Comparison of ENCODE assay signal across 30 cellular contexts in genomic region chr7:124411796-124412195, GRCh38.
DNase-seq lines count a peak whose midpoint lies in the region; ATAC-seq and TF ChIP-seq lines count a peak whose summit lies in the region.
"Had no signal": no experiment of that assay in that cellular context is flagged by ENCODE, and none has a peak within 500 bp of the region (broad histone marks: within the 10 kb centered on the region; RNA-seq: fewer than 3 reads in every experiment).

No MANE protein-coding gene starts in this region.

- no peaks in the 10 kb centered on the region for H3K27me3 ChIP-seq in cardiac muscle cell
- no peaks in the 10 kb centered on the region for H3K27me3 ChIP-seq in right cardiac atrium (ENCODE audit: control insufficient read depth, insufficient read depth)
- H3K27me3 ChIP-seq in thyroid gland: no peaks in the 10 kb centered on the region
- H3K27me3 ChIP-seq in colonic mucosa: no peaks in the 10 kb centered on the region
- H3K27me3 ChIP-seq: left lung had no signal

- H3K4me3 ChIP-seq in cardiac muscle cell (no peak overlapping the region), right cardiac atrium (ENCODE audit: low read length) (no peak overlapping the region), thyroid gland (replicated peaks in 1 of 3) (no peak overlapping the region), colonic mucosa (no peak overlapping the region)
- H3K4me3 ChIP-seq: left lung, PC-9, prostate gland had no signal

- POLR2A ChIA-PET in naive thymus-derived CD8-positive, alpha-beta T cell (lab: Charles Lee): no interaction called here

- H3K9me3 ChIP-seq in cardiac muscle cell (ENCODE audit: low read depth): no peaks in the 10 kb centered on the region
- H3K9me3 ChIP-seq in right cardiac atrium (ENCODE audit: control insufficient read depth, low read length): no peaks in the 10 kb centered on the region
- H3K9me3 ChIP-seq in thyroid gland: no peaks in the 10 kb centered on the region
- no peaks in the 10 kb centered on the region for H3K9me3 ChIP-seq in colonic mucosa
- H3K9me3 ChIP-seq: left lung, prostate gland had no signal

- H3K4me1 Mint-ChIP-seq in naive thymus-derived CD8-positive, alpha-beta T cell: no peaks in the 10 kb centered on the region
- H3K4me1 Mint-ChIP-seq: activated naive CD8-positive, alpha-beta T cell treated with anti-CD3 and anti-CD28 coated beads, Interleukin-2, amount 10 ng/mL, durations not matched to agents 7 days and 5 days; CD4-positive, alpha-beta memory T cell; stimulated activated naive CD8-positive, alpha-beta T cell treated with anti-CD3 and anti-CD28 coated beads, Interleukin-15, amount 100 ng/mL, for 72 hours; T-cell had no signal

- TF ChIP-seq POLR2A in thyroid gland (IDR thresholded peaks at IDR 0.05): no peak

- H3K36me3 Mint-ChIP-seq in naive thymus-derived CD8-positive, alpha-beta T cell: no peaks in the 10 kb centered on the region
- H3K36me3 Mint-ChIP-seq: activated naive CD8-positive, alpha-beta T cell treated with anti-CD3 and anti-CD28 coated beads, Interleukin-2, amount 10 ng/mL, durations not matched to agents 7 days and 5 days; CD4-positive, alpha-beta memory T cell; T-cell had no signal

- WGBS in right cardiac atrium: 19% methylated on average over 7 of the region's 7 CpGs
- 24 to 29% methylated on average over 7 of the region's 7 CpGs for WGBS in thyroid gland, 2 donors

- DNase-seq in cardiac muscle cell (ENCODE audit: low read depth in 1 of 2, low spot score in 1 of 2) (peak in 1 of 2 donors; percentile 49), right cardiac atrium (no peak), RPMI8226 (peak; percentile 28), hepatic stellate cell (ENCODE audit: low spot score) (peak; percentile 1), thyroid gland (peak; percentile 2 to 13), kidney glomerular epithelial cell (lab: John Stamatoyannopoulos, UW) (no peak), colonic mucosa (no peak)
- DNase-seq in naive thymus-derived CD8-positive, alpha-beta T cell: no peak
- DNase-seq: 8988T; activated CD4-positive, CD25-positive, alpha-beta regulatory T cell treated with anti-CD3 and anti-CD28 coated beads, Interleukin-2, amount 50 U/mL, for 72 hours; activated CD8-positive, alpha-beta T cell treated with anti-CD3 and anti-CD28 coated beads, Interleukin-2, amount 10 ng/mL, durations not matched to agents 7 days and 5 days; activated effector memory CD4-positive, alpha-beta T cell treated with anti-CD3 and anti-CD28 coated beads, Interleukin-2, amount 50 U/mL, for 16 hours; activated naive CD8-positive, alpha-beta T cell treated with anti-CD3 and anti-CD28 coated beads, Interleukin-2, amount 10 ng/mL, durations not matched to agents 7 days and 5 days; activated T-cell treated with anti-CD3 and anti-CD28 coated beads for 4 hours; CD4-positive, alpha-beta memory T cell; cerebellar nuclear complex; DMS 273 treated with DMSO at 0.1 percent for 48 hours; effector CD4-positive, alpha-beta T cell; foreskin fibroblast; NCI-H1417 treated with DMSO at 0.1 percent for 48 hours; NCI-H2107; PC-9; SIG-M5; stimulated activated naive CD8-positive, alpha-beta T cell treated with anti-CD3 and anti-CD28 coated beads, Interleukin-15, amount 100 ng/mL, for 72 hours; T-cell; trophoblast cell had no signal

- TF ChIP-seq CTCF in cardiac muscle cell (IDR thresholded peaks at IDR 0.05; ENCODE audit: low read depth, low read length) (no peak), thyroid gland (IDR thresholded peaks at IDR 0.05) (no peak), colonic mucosa (IDR thresholded peaks at IDR 0.05) (no peak)

- H3K27ac ChIP-seq in cardiac muscle cell: peak overlapping the region; percentile 31
- H3K27ac ChIP-seq in right cardiac atrium (ENCODE audit: low read length): no peak overlapping the region
- no peak overlapping the region for H3K27ac ChIP-seq in thyroid gland
- H3K27ac ChIP-seq in colonic mucosa: no peak overlapping the region
- H3K27ac ChIP-seq: epithelial cell of prostate, HL-60, left lung, PC-9, prostate gland had no signal

- no peak overlapping the region for H3K27ac Mint-ChIP-seq in naive thymus-derived CD8-positive, alpha-beta T cell
- H3K27ac Mint-ChIP-seq: activated CD8-positive, alpha-beta T cell treated with anti-CD3 and anti-CD28 coated beads, Interleukin-2, amount 10 ng/mL, durations not matched to agents 7 days and 5 days; activated naive CD8-positive, alpha-beta T cell treated with anti-CD3 and anti-CD28 coated beads, Interleukin-2, amount 10 ng/mL, durations not matched to agents 7 days and 5 days; CD4-positive, alpha-beta memory T cell; stimulated activated naive CD8-positive, alpha-beta T cell treated with anti-CD3 and anti-CD28 coated beads, Interleukin-15, amount 100 ng/mL, for 72 hours; T-cell had no signal

- intact Hi-C loops in right cardiac atrium (cut with DNase I): no loop called here
- intact Hi-C loops in thyroid gland (cut with DNase I): no loop called here
- intact Hi-C loops in colonic mucosa (cut with DNase I): no loop called here

- no peaks in the 10 kb centered on the region for H3K36me3 ChIP-seq in cardiac muscle cell
- no peaks in the 10 kb centered on the region for H3K36me3 ChIP-seq in thyroid gland
- no peaks in the 10 kb centered on the region for H3K36me3 ChIP-seq in colonic mucosa
- H3K36me3 ChIP-seq: left lung, prostate gland had no signal

- H3K27me3 Mint-ChIP-seq in naive thymus-derived CD8-positive, alpha-beta T cell: no peaks in the 10 kb centered on the region
- H3K27me3 Mint-ChIP-seq: activated naive CD8-positive, alpha-beta T cell treated with anti-CD3 and anti-CD28 coated beads, Interleukin-2, amount 10 ng/mL, durations not matched to agents 7 days and 5 days; CD4-positive, alpha-beta memory T cell; stimulated activated naive CD8-positive, alpha-beta T cell treated with anti-CD3 and anti-CD28 coated beads, Interleukin-15, amount 100 ng/mL, for 72 hours; T-cell had no signal

- ATAC-seq in right cardiac atrium: no peak
- no peak for ATAC-seq in naive thymus-derived CD8-positive, alpha-beta T cell
- ATAC-seq: activated CD8-positive, alpha-beta T cell treated with anti-CD3 and anti-CD28 coated beads, Interleukin-2, amount 10 ng/mL, durations not matched to agents 7 days and 5 days; left lung; stimulated activated naive CD8-positive, alpha-beta T cell treated with anti-CD3 and anti-CD28 coated beads, Interleukin-15, amount 100 ng/mL, for 72 hours; T-cell had no signal

- peaks cover 20% of the 10 kb centered on the region for H3K4me1 ChIP-seq in cardiac muscle cell (ENCODE audit: low read depth)
- H3K4me1 ChIP-seq in right cardiac atrium (ENCODE audit: control insufficient read depth, insufficient read depth, low read length): no peaks in the 10 kb centered on the region
- H3K4me1 ChIP-seq in thyroid gland: peaks cover 5 to 6% of the 10 kb centered on the region in 2 donors
- H3K4me1 ChIP-seq in colonic mucosa: no peaks in the 10 kb centered on the region
- H3K4me1 ChIP-seq: left lung, prostate gland had no signal

- H3K9ac ChIP-seq in colonic mucosa (ENCODE audit: low read depth in 2 of 2, low read length in 2 of 2): no peak overlapping the region

- H3K9me3 Mint-ChIP-seq in naive thymus-derived CD8-positive, alpha-beta T cell: peaks cover 0 to 3% (median 0%) of the 10 kb centered on the region in 9 donors
- H3K9me3 Mint-ChIP-seq: activated naive CD8-positive, alpha-beta T cell treated with anti-CD3 and anti-CD28 coated beads, Interleukin-2, amount 10 ng/mL, durations not matched to agents 7 days and 5 days; stimulated activated naive CD8-positive, alpha-beta T cell treated with anti-CD3 and anti-CD28 coated beads, Interleukin-15, amount 100 ng/mL, for 72 hours had no signal

- H3K4me3 Mint-ChIP-seq in naive thymus-derived CD8-positive, alpha-beta T cell: no peak overlapping the region
- H3K4me3 Mint-ChIP-seq: activated CD8-positive, alpha-beta T cell treated with anti-CD3 and anti-CD28 coated beads, Interleukin-2, amount 10 ng/mL, durations not matched to agents 7 days and 5 days; activated naive CD8-positive, alpha-beta T cell treated with anti-CD3 and anti-CD28 coated beads, Interleukin-2, amount 10 ng/mL, durations not matched to agents 7 days and 5 days; CD4-positive, alpha-beta memory T cell; stimulated activated naive CD8-positive, alpha-beta T cell treated with anti-CD3 and anti-CD28 coated beads, Interleukin-15, amount 100 ng/mL, for 72 hours; T-cell had no signal

Comparison
In these comparisons a context has a peak if more than half of its experiments do, and no peak if none do; other contexts are left out.
1. DNase-seq: peak in RPMI8226 (single experiment), hepatic stellate cell (single experiment) and thyroid gland (2 of 2); none in right cardiac atrium (0 of 3), kidney glomerular epithelial cell (single experiment), naive thymus-derived CD8-positive, alpha-beta T cell (0 of 10) and colonic mucosa (single experiment).